ENCODE assay signal across 20 cellular contexts in genomic region chr2:19736191-19736831, GRCh38.
"Had no signal": no experiment of that assay in that cellular context is flagged by ENCODE, and none has a peak within 500 bp of the region (broad histone marks: within the 10 kb centered on the region; RNA-seq: fewer than 3 reads in every experiment).

No MANE protein-coding gene starts in this region.

- H3K9me2 ChIP-seq: SK-N-SH had no signal

- H3K9me3 ChIP-seq: left lung, pancreas, SK-N-SH had no signal

- H3K9ac ChIP-seq: SK-N-SH had no signal

- H3K36me3 ChIP-seq: left lung, pancreas had no signal

- H3K4me3 ChIP-seq: left lung, pancreas had no signal

- FAIRE-seq: endometrium, kidney, pancreas, TTC549 had no signal

- H3K4me2 ChIP-seq: SK-N-SH had no signal

- H3K4me1 ChIP-seq: left lung, pancreas had no signal

- H3K36me3 Mint-ChIP-seq: activated CD4-positive, alpha-beta memory T cell treated with anti-CD3 and anti-CD28 coated beads for 36 hours; activated naive CD8-positive, alpha-beta T cell; naive B cell had no signal

- H3K4me3 Mint-ChIP-seq: activated B cell treated with CpG ODN at 0.5 μM for 24 hours; activated CD4-positive, alpha-beta memory T cell treated with anti-CD3 and anti-CD28 coated beads for 36 hours; activated naive CD8-positive, alpha-beta T cell; activated T-helper 1 cell treated with anti-CD3 and anti-CD28 coated beads, Interleukin-12 subunit alpha, Interleukin-12 subunit beta, Interleukin-2, Interleukin-4 antibody, amounts not matched to agents 30 ng/mL and 10 ng/mL and 1 ng/mL, durations not matched to agents 14 hours and 24 hours and 36 hours; naive B cell; stimulated activated naive CD8-positive, alpha-beta T cell treated with anti-CD3 and anti-CD28 coated beads, Interleukin-15, Interleukin-2, amounts not matched to agents 100 ng/mL and 50 ng/mL, for 24 hours; T-helper 2 cell treated with Interferon-gamma antibody and Interleukin-4, amounts not matched to agents 5 μg/mL and 100 μg/mL, for 36 hours; type B pancreatic cell had no signal

- H3K27ac ChIP-seq: left lung, pancreas had no signal

- H3K27me3 ChIP-seq: left lung, pancreas had no signal

- DNase-seq: activated B cell treated with CpG ODN at 0.5 μM for 24 hours; activated CD4-positive, alpha-beta memory T cell treated with anti-CD3 and anti-CD28 coated beads for 36 hours; activated CD4-positive, alpha-beta T cell treated with anti-CD3 and anti-CD28 coated beads for 4 hours; activated gamma-delta T cell treated with Interleukin-2 at 50 U/mL for 16 hours; activated T-cell treated with anti-CD3 and anti-CD28 coated beads for 4 hours; cortex of kidney; head of caudate nucleus; kidney; left lung; mammary epithelial cell; naive B cell; pancreas; SK-N-SH had no signal

- H3K4me1 Mint-ChIP-seq: activated B cell treated with CpG ODN at 0.5 μM for 24 hours, naive B cell had no signal

- ATAC-seq: left lung had no signal

- H3K9me3 Mint-ChIP-seq: activated B cell treated with CpG ODN at 0.5 μM for 24 hours; activated CD4-positive, alpha-beta memory T cell treated with anti-CD3 and anti-CD28 coated beads for 36 hours; activated T-helper 1 cell treated with anti-CD3 and anti-CD28 coated beads, Interleukin-12 subunit alpha, Interleukin-12 subunit beta, Interleukin-2, Interleukin-4 antibody, amounts not matched to agents 30 ng/mL and 10 ng/mL and 1 ng/mL, durations not matched to agents 14 hours and 24 hours and 36 hours; naive B cell; stimulated activated naive CD8-positive, alpha-beta T cell treated with anti-CD3 and anti-CD28 coated beads, Interleukin-15, Interleukin-2, amounts not matched to agents 100 ng/mL and 50 ng/mL, for 24 hours; T-helper 2 cell treated with Interferon-gamma antibody and Interleukin-4, amounts not matched to agents 5 μg/mL and 100 μg/mL, for 36 hours had no signal

- H3K27ac Mint-ChIP-seq: activated B cell treated with CpG ODN at 0.5 μM for 24 hours; activated CD4-positive, alpha-beta memory T cell treated with anti-CD3 and anti-CD28 coated beads for 36 hours; activated naive CD8-positive, alpha-beta T cell; activated T-helper 1 cell treated with anti-CD3 and anti-CD28 coated beads, Interleukin-12 subunit alpha, Interleukin-12 subunit beta, Interleukin-2, Interleukin-4 antibody, amounts not matched to agents 30 ng/mL and 10 ng/mL and 1 ng/mL, durations not matched to agents 14 hours and 24 hours and 36 hours; stimulated activated naive CD8-positive, alpha-beta T cell treated with anti-CD3 and anti-CD28 coated beads, Interleukin-15, Interleukin-2, amounts not matched to agents 100 ng/mL and 50 ng/mL, for 24 hours; T-helper 2 cell treated with Interferon-gamma antibody and Interleukin-4, amounts not matched to agents 5 μg/mL and 100 μg/mL, for 36 hours; type B pancreatic cell had no signal
